Comparison of ENCODE assay signal across 8 cellular contexts in genomic region chr12:79407671-79408622, GRCh38.
DNase-seq lines count a peak whose midpoint lies in the region; ATAC-seq and TF ChIP-seq lines count a peak whose summit lies in the region.

No MANE protein-coding gene starts in this region.

- H3K4me3 Mint-ChIP-seq in Caco-2 (ENCODE audit: unreplicated experiment) (peak overlapping the region; percentile 30), memory B cell (no peak overlapping the region)
- H3K4me3 Mint-ChIP-seq in CD8-positive, alpha-beta memory T cell = no peak overlapping the region

- peak; percentile 90 for ATAC-seq in GM19023 (IDR thresholded peaks at IDR 0.05; ENCODE audit: unreplicated experiment)
- ATAC-seq in HG03135 (IDR thresholded peaks at IDR 0.05; ENCODE audit: unreplicated experiment) = peak; percentile 82
- ATAC-seq in memory B cell (ENCODE audit: low read depth) = peak; percentile 80

- CTCF ChIA-PET in Caco-2 (lab: Charles Lee) = interaction anchor here (0.6 to 1.1 kb wide), 7 partner anchors 12 to 779 kb away, joined by 3 to 5 read pairs (median 3); partner anchors contain the start of gene PAWR
- CTCF ChIA-PET in CD8-positive, alpha-beta memory T cell (lab: Charles Lee) = no interaction called here

- H3K27ac Mint-ChIP-seq in Caco-2 (ENCODE audit: unreplicated experiment) (peak overlapping the region; percentile 73), memory B cell (no peak overlapping the region)
- H3K27ac Mint-ChIP-seq in CD8-positive, alpha-beta memory T cell = no peak overlapping the region

- intact Hi-C loops in Caco-2 (cut with micrococcal nuclease; ENCODE audit: unreplicated experiment) = loop anchor here (1.0 to 10.0 kb wide), 9 partner anchors 122 to 861 kb away; partner anchors contain the start of gene PAWR

- no peaks in the 10 kb centered on the region for H3K9me3 ChIP-seq in Caco-2
- no peaks in the 10 kb centered on the region for H3K9me3 ChIP-seq in CD8-positive, alpha-beta memory T cell (ENCODE audit: low read length)

- peaks cover 50% of the 10 kb centered on the region for H3K4me1 ChIP-seq in Caco-2
- no peaks in the 10 kb centered on the region for H3K4me1 ChIP-seq in CD8-positive, alpha-beta memory T cell (ENCODE audit: insufficient read depth, low read length)

- POLR2A ChIA-PET in Caco-2 (lab: Charles Lee) = no interaction called here
- POLR2A ChIA-PET in CD8-positive, alpha-beta memory T cell (lab: Charles Lee) = no interaction called here

- DNase-seq in Caco-2 (peak; percentile 85 to 86), NCI-H526 treated with DMSO at 0.1 percent for 48 hours (lab: John Stamatoyannopoulos, UW) (peak; percentile 23), dermis blood vessel endothelial cell (peak; percentile 91), memory B cell (ENCODE audit: low spot score in 2 of 2) (peak; percentile 14 to 20)
- no peak for DNase-seq in CD8-positive, alpha-beta memory T cell
- no peak for DNase-seq in stimulated activated CD4-positive, alpha-beta T cell treated with anti-CD3 and anti-CD28 coated beads, Interleukin-12 subunit alpha, Interleukin-12 subunit beta, amount 100 ng/mL, for 4 hours

- no peaks in the 10 kb centered on the region for H3K27me3 ChIP-seq in Caco-2 (replicated peaks; ENCODE audit: control insufficient read depth, insufficient read depth, low read length)
- H3K27me3 ChIP-seq in CD8-positive, alpha-beta memory T cell (ENCODE audit: insufficient read depth, low read length, poor library complexity, severe bottlenecking) = no peaks in the 10 kb centered on the region

- H3K27ac ChIP-seq in CD8-positive, alpha-beta memory T cell (ENCODE audit: low read depth, low read length) = no peak overlapping the region

- H3K9me3 Mint-ChIP-seq in Caco-2 (ENCODE audit: unreplicated experiment) (no peaks in the 10 kb centered on the region), memory B cell (no peaks in the 10 kb centered on the region)
- peaks cover 0 to 2% (median 0%) of the 10 kb centered on the region in 5 donors for H3K9me3 Mint-ChIP-seq in CD8-positive, alpha-beta memory T cell

- H3K36me3 Mint-ChIP-seq in Caco-2 (ENCODE audit: insufficient read depth, unreplicated experiment) (no peaks in the 10 kb centered on the region), memory B cell (no peaks in the 10 kb centered on the region)
- H3K36me3 Mint-ChIP-seq in CD8-positive, alpha-beta memory T cell = no peaks in the 10 kb centered on the region

- H3K4me1 Mint-ChIP-seq in Caco-2 (ENCODE audit: low read depth, unreplicated experiment) = peaks cover 35% of the 10 kb centered on the region
- H3K4me1 Mint-ChIP-seq in memory B cell = peaks cover 2% of the 10 kb centered on the region
- H3K4me1 Mint-ChIP-seq in CD8-positive, alpha-beta memory T cell = no peaks in the 10 kb centered on the region

- no peak overlapping the region for H3K4me3 ChIP-seq in Caco-2 (ENCODE audit: low read depth, low read length)
- no peak overlapping the region for H3K4me3 ChIP-seq in CD8-positive, alpha-beta memory T cell (ENCODE audit: low read length)

- peak; percentile 59 to 87 for TF ChIP-seq CTCF in Caco-2 (IDR thresholded peaks at IDR 0.05; ENCODE audit: insufficient read depth in 1 of 2, low read depth in 1 of 2, low read length in 1 of 2, severe bottlenecking in 1 of 2, unreplicated experiment in 1 of 2)

- BruUV-seq in Caco-2 (replicated peaks; lab: Mats Ljungman, UMichigan) = no TSS peak

- H3K36me3 ChIP-seq in Caco-2 (ENCODE audit: control insufficient read depth, insufficient read depth, low read length) = peaks cover 2% of the 10 kb centered on the region; the same call in 1 of the 2 replicates
- H3K36me3 ChIP-seq in CD8-positive, alpha-beta memory T cell (ENCODE audit: insufficient read depth, low read length) = no peaks in the 10 kb centered on the region

- H3K27me3 Mint-ChIP-seq in Caco-2 (ENCODE audit: insufficient read depth, unreplicated experiment) (no peaks in the 10 kb centered on the region), memory B cell (no peaks in the 10 kb centered on the region)
- H3K27me3 Mint-ChIP-seq in CD8-positive, alpha-beta memory T cell = no peaks in the 10 kb centered on the region

Comparison
In these comparisons a context has a peak if more than half of its experiments do, and no peak if none do; other contexts are left out.
1. DNase-seq: peak in Caco-2 (2 of 2), NCI-H526 treated with DMSO at 0.1 percent for 48 hours (single experiment), dermis blood vessel endothelial cell (single experiment) and memory B cell (2 of 2); none in CD8-positive, alpha-beta memory T cell (0 of 5) and stimulated activated CD4-positive, alpha-beta T cell treated with anti-CD3 and anti-CD28 coated beads, Interleukin-12 subunit alpha, Interleukin-12 subunit beta, amount 100 ng/mL, for 4 hours (single experiment).
2. Peak in every context shown above with its lines, with median percentiles within 50 percentile points of each other: ATAC-seq.